1 cellular context compared by ENCODE assay signal in the genomic region with DNA sequence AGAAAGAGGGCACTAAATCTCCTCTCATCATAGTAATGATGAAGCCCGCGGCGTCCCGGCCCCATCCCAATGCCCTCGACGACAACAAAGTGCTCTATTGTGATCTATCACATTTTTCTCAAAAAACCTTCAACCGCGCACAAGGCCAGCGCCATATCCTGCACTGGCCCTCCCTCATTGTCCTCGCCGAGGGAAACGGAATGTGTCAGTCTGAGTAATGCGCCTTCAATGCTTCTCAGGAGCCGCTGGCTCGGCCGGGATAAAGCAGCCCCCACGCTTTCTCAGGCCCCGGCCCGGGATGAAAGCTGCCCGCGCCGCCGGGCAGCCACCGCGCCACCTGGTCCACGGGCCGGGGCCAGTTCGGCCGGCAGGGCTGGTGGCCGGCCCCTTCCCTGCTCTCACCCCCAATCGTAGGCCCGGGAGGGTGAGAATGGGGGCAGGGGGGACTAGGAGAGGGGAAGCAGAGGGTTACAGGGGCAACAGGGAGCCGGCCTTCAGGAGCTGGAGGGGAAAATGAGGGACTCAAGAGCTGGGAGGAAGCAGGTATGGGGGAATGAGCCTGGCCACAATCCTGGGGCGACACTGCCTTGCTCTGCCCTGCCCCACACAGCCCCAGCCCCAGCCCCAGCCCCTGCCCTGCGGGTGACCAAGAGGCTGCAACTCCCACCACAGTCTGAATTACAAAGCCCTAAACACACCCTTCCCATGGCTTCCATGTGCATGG.
A peak's percentile ranks its signal among the peaks of the same experiment; 100 is the strongest.
TF ChIP-seq lines count a peak whose summit lies in the region.

No MANE protein-coding gene starts in this region.

TF ChIP-seq in K562, 482 proteins besides CTCF, POLR2A, EP300 and RAD21:
- TF ChIP-seq SMAD2 (IDR thresholded peaks at IDR 0.05; ENCODE audit: low read depth, low read length) (no peak), ZBTB33 (CRISPR knock-in tag; IDR thresholded peaks at IDR 0.05) (peak; percentile 75)
